Comparison of ENCODE assay signal across 9 cellular contexts in the genomic region with DNA sequence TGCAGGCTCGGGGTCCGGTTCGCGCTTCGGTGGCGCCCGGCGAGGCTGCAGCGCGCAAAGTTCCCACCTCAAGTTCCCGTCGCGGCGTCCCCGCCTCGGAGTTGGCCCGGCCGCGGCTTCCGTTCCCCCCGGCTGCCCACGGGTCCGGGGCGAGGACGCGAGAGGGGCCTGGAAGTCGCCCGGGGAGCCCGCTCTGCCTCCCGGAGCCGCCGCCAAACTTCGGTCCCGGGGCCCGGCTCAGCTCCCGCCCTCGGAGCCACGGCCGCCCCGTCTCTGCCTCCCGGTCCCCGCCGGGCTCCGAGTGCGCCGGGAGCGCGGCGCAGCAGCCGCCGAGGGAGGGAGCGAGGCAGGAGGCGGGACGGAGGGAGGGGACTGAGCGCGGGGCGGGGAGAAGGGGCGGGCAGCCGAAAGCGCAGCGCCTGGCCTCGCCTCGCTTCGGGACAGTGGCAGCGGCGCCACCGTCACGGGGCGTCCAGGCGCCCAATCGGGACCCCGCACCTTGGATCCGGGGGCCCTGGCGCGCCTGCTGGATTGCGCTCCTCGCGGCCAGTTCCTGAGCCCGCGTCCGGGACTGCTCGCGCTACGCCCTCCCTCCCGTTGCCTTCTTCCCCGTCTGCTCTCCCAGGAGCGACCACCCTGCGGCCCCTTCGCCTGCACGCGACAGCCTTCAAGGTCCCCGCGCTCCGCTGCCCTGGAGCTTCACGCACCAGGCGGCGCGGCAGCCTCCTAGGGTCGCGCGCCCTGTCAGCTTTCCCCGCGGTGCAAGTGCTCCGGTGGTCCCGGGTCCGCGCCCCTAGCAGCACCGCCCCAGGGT. TPM values are rescaled to one million over a fixed set of nuclear protein-coding genes. Genes with fewer than 3 reads are reported as not detected.
A peak's percentile ranks its signal among the peaks of the same experiment; 100 is the strongest.
DNase-seq lines count a peak whose midpoint lies in the region; ATAC-seq lines count a peak whose summit lies in the region.
"Had no signal": no experiment of that assay in that cellular context is flagged by ENCODE, and none has a peak within 500 bp of the region (broad histone marks: within the 10 kb centered on the region; RNA-seq: fewer than 3 reads in every experiment).

A gene with protein sequence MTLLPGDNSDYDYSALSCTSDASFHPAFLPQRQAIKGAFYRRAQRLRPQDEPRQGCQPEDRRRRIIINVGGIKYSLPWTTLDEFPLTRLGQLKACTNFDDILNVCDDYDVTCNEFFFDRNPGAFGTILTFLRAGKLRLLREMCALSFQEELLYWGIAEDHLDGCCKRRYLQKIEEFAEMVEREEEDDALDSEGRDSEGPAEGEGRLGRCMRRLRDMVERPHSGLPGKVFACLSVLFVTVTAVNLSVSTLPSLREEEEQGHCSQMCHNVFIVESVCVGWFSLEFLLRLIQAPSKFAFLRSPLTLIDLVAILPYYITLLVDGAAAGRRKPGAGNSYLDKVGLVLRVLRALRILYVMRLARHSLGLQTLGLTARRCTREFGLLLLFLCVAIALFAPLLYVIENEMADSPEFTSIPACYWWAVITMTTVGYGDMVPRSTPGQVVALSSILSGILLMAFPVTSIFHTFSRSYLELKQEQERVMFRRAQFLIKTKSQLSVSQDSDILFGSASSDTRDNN (minus strand): TSS at position 305 of the 814 bp plus-strand sequence. CDS start 12,769 bp downstream, outside the sequence.

- DNase-seq in NCI-H524 (lab: John Stamatoyannopoulos, UW) (peak; percentile 54 to 71), NCI-H524 treated with DMSO at 0.1 percent for 48 hours (lab: John Stamatoyannopoulos, UW) (no peak), NCI-H2171 treated with DMSO at 0.1 percent for 48 hours (lab: John Stamatoyannopoulos, UW) (peak; percentile 68), activated T-cell treated with anti-CD3 and anti-CD28 coated beads for 4 hours (peak; percentile 14), fibroblast of gingiva (ENCODE audit: low read depth) (peak; percentile 69), NCI-H2107 treated with DMSO at 0.1 percent for 48 hours (lab: John Stamatoyannopoulos, UW; ENCODE audit: unreplicated experiment) (no peak)
- DNase-seq in naive thymus-derived CD4-positive, alpha-beta T cell: peak in 1 of 9 donors; percentile 74

- peak; percentile 70 for ATAC-seq in naive thymus-derived CD4-positive, alpha-beta T cell

- H3K9me3 Mint-ChIP-seq in naive thymus-derived CD4-positive, alpha-beta T cell: no peaks in the 10 kb centered on the region

- no peak within 1 kb of the TSS for H3K9ac ChIP-seq in subcutaneous abdominal adipose tissue (ENCODE audit: low read length in 5 of 5)

- POLR2A ChIA-PET in naive thymus-derived CD4-positive, alpha-beta T cell (lab: Charles Lee): no interaction called here

- H3K4me3 ChIP-seq in naive thymus-derived CD4-positive, alpha-beta T cell (ENCODE audit: low read length): no peak within 1 kb of the TSS
- H3K4me3 ChIP-seq in subcutaneous abdominal adipose tissue (ENCODE audit: low read depth in 1 of 5, low read length in 5 of 5): peak within 1 kb of the TSS in 3 of 5 donors; percentile 39 to 59 (median 43)

- CTCF ChIA-PET in naive thymus-derived CD4-positive, alpha-beta T cell (lab: Charles Lee): no interaction called here

- H3K36me3 ChIP-seq in naive thymus-derived CD4-positive, alpha-beta T cell (ENCODE audit: control insufficient read depth in 2 of 3, insufficient read depth in 3 of 3, low read length in 3 of 3): no peaks in the 10 kb centered on the region
- no peaks in the 10 kb centered on the region for H3K36me3 ChIP-seq in subcutaneous abdominal adipose tissue (ENCODE audit: control insufficient read depth in 5 of 5, insufficient read depth in 5 of 5, low read length in 5 of 5)
- H3K36me3 ChIP-seq: neutrophil had no signal

- H3K4me1 ChIP-seq in naive thymus-derived CD4-positive, alpha-beta T cell (ENCODE audit: control insufficient read depth in 2 of 2, insufficient read depth in 2 of 2, low read length in 2 of 2): no peaks in the 10 kb centered on the region
- H3K4me1 ChIP-seq in subcutaneous abdominal adipose tissue (ENCODE audit: control insufficient read depth in 5 of 5, insufficient read depth in 5 of 5, low read length in 5 of 5): peaks cover 0 to 16% (median 15%) of the 10 kb centered on the region in 5 donors

- peaks cover 0 to 5% of the 10 kb centered on the region in 2 donors for H3K27me3 ChIP-seq in naive thymus-derived CD4-positive, alpha-beta T cell (ENCODE audit: control insufficient read depth in 2 of 2, insufficient read depth in 2 of 2, low read length in 2 of 2)
- H3K27me3 ChIP-seq in subcutaneous abdominal adipose tissue (ENCODE audit: control insufficient read depth in 5 of 5, insufficient read depth in 4 of 5, low read length in 5 of 5): peaks cover 22 to 65% (median 54%) of the 10 kb centered on the region in 5 donors

- H3K36me3 Mint-ChIP-seq in naive thymus-derived CD4-positive, alpha-beta T cell: no peaks in the 10 kb centered on the region

- intact Hi-C loops in naive thymus-derived CD4-positive, alpha-beta T cell (cut with micrococcal nuclease): no loop called here

- H3K27ac Mint-ChIP-seq in naive thymus-derived CD4-positive, alpha-beta T cell: no peak within 1 kb of the TSS

- H3K4me3 Mint-ChIP-seq in naive thymus-derived CD4-positive, alpha-beta T cell: peak within 1 kb of the TSS; percentile 34 to 83 (median 66)

- H3K9me3 ChIP-seq in naive thymus-derived CD4-positive, alpha-beta T cell (ENCODE audit: control insufficient read depth in 2 of 3, low read length in 3 of 3): no peaks in the 10 kb centered on the region
- H3K9me3 ChIP-seq in subcutaneous abdominal adipose tissue (ENCODE audit: control insufficient read depth in 5 of 5, low read length in 5 of 5): no peaks in the 10 kb centered on the region
- H3K9me3 ChIP-seq: neutrophil had no signal

- H3K27ac ChIP-seq in naive thymus-derived CD4-positive, alpha-beta T cell (ENCODE audit: low read depth, low read length): no peak within 1 kb of the TSS
- H3K27ac ChIP-seq in subcutaneous abdominal adipose tissue (ENCODE audit: low read depth, low read length): no peak within 1 kb of the TSS
- H3K27ac ChIP-seq: neutrophil had no signal

- peaks cover 4 to 17% (median 10%) of the 10 kb centered on the region in 7 donors for H3K4me1 Mint-ChIP-seq in naive thymus-derived CD4-positive, alpha-beta T cell

- peaks cover 58 to 82% (median 69%) of the 10 kb centered on the region in 5 donors for H3K27me3 Mint-ChIP-seq in naive thymus-derived CD4-positive, alpha-beta T cell

RNA-seq across cellular contexts. Expression of the gene that starts here (rescaled TPM):
- under 1 TPM in 2 of 5 experiments, not detected in 3; 0.17 to 0.73 TPM for total RNA-seq in naive thymus-derived CD4-positive, alpha-beta T cell
- polyA plus RNA-seq in naive thymus-derived CD4-positive, alpha-beta T cell: not detected

Comparison
In these comparisons a context has a peak if more than half of its experiments do, and no peak if none do; other contexts are left out.
1. DNase-seq: peak in NCI-H524 (2 of 2), NCI-H2171 treated with DMSO at 0.1 percent for 48 hours (single experiment), activated T-cell treated with anti-CD3 and anti-CD28 coated beads for 4 hours (single experiment) and fibroblast of gingiva (single experiment); none in NCI-H524 treated with DMSO at 0.1 percent for 48 hours (single experiment) and NCI-H2107 treated with DMSO at 0.1 percent for 48 hours (single experiment).
2. Peak in ATAC-seq in naive thymus-derived CD4-positive, alpha-beta T cell; RNA of the gene not detected or under 1 TPM.